In the genomic region with DNA sequence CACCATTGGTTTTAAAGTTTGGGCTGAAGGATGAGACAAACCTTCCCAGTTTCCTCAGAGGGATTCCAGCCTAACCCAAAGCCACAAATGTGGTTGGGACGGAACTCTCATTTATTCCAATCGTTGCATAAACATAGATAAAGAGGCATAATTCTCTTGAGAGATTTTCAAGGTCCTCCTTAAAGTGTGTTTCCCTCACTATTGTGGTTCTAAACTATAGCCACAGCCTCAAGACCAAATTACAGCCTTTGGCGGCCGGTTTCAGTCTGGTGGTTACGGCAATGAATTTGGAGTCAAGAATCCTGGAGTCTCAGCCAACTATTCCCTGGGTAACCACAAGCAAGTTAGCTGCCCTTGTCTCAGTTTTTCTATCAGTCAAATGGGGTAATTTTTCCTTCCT, we compare ENCODE assay signal across 28 cellular contexts.
"Had no signal": no experiment of that assay in that cellular context is flagged by ENCODE, and none has a peak within 500 bp of the region (broad histone marks: within the 10 kb centered on the region; RNA-seq: fewer than 3 reads in every experiment).

No MANE protein-coding gene starts in this region.

- H3K36me3 ChIP-seq: adrenal gland, cardiac muscle cell, left lung, thyroid gland, vagina had no signal

- DNase-seq: activated CD4-positive, alpha-beta memory T cell treated with anti-CD3 and anti-CD28 coated beads for 36 hours; activated CD4-positive, alpha-beta T cell treated with anti-CD3 and anti-CD28 coated beads, Interleukin-2, amount 10 ng/mL, durations not matched to agents 24 days and 14 days; activated CD4-positive, CD25-positive, alpha-beta regulatory T cell treated with anti-CD3 and anti-CD28 coated beads, Interleukin-2, amount 50 U/mL, for 72 hours; activated CD8-positive, alpha-beta memory T cell treated with anti-CD3 and anti-CD28 coated beads, Interleukin-2, amount 50 U/mL, for 4 hours; activated effector memory CD4-positive, alpha-beta T cell treated with anti-CD3 and anti-CD28 coated beads, Interleukin-2, amount 50 U/mL, for 16 hours; activated naive CD4-positive, alpha-beta T cell treated with anti-CD3 and anti-CD28 coated beads for 36 hours; activated naive CD8-positive, alpha-beta T cell treated with anti-CD3 and anti-CD28 coated beads for 36 hours; activated T-cell treated with anti-CD3 and anti-CD28 coated beads, Interleukin-2, amount 50 U/mL, for 1 hour; adrenal gland; dorsolateral prefrontal cortex; effector memory CD8-positive, alpha-beta T cell; erythroblast; heart right ventricle; kidney glomerular epithelial cell; mucosa of descending colon; small intestine; stimulated activated CD4-positive, alpha-beta T cell treated with anti-CD3 and anti-CD28 coated beads, Interleukin-4, amount 100 ng/mL, for 24 hours; T-helper 17 cell; T1000; thyroid gland; upper lobe of left lung had no signal

- H3K9me3 ChIP-seq: adrenal gland, left lung, mucosa of descending colon, thyroid gland, upper lobe of left lung, vagina had no signal

- H3K4me3 ChIP-seq: adrenal gland, cardiac muscle cell, coronary artery, dorsolateral prefrontal cortex, heart right ventricle, left lung, lung, mucosa of descending colon, thyroid gland, upper lobe of left lung, vagina had no signal

- FAIRE-seq: small intestine had no signal

- H3K27ac ChIP-seq: adrenal gland, cardiac muscle cell, coronary artery, dorsolateral prefrontal cortex, heart right ventricle, left lung, thyroid gland, upper lobe of left lung, vagina had no signal

- H3K4me1 ChIP-seq: adrenal gland, heart right ventricle, left lung, thyroid gland, upper lobe of left lung had no signal

- ATAC-seq: effector memory CD8-positive, alpha-beta T cell; heart right ventricle; left lung; mucosa of descending colon; sciatic nerve; stimulated activated effector memory CD8-positive, alpha-beta T cell treated with anti-CD3 and anti-CD28 coated beads, Interleukin-12 subunit alpha, Interleukin-12 subunit beta, amount 100 ng/mL, for 72 hours; T-helper 17 cell had no signal

- H3K27me3 ChIP-seq: adrenal gland, cardiac muscle cell, dorsolateral prefrontal cortex, heart right ventricle, left lung, thyroid gland, upper lobe of left lung, vagina had no signal
